16 cellular contexts compared by ENCODE assay signal in genomic region chr5:35877655-35878054, GRCh38. TPM values are rescaled to one million over a fixed set of nuclear protein-coding genes. Genes with fewer than 3 reads are reported as not detected.
DNase-seq lines count a peak whose midpoint lies in the region; ATAC-seq and TF ChIP-seq lines count a peak whose summit lies in the region.
"Had no signal": no experiment of that assay in that cellular context is flagged by ENCODE, and none has a peak within 500 bp of the region (broad histone marks: within the 10 kb centered on the region; RNA-seq: fewer than 3 reads in every experiment).

No MANE protein-coding gene starts in this region.

- DNase-seq in activated CD4-positive, alpha-beta T cell treated with anti-CD3 and anti-CD28 coated beads for 36 hours, result no peak
- no peak for DNase-seq in activated CD4-positive, alpha-beta T cell treated with anti-CD3 and anti-CD28 coated beads for 4 hours
- DNase-seq in IMR-90, result no peak
- peak; percentile 23 for DNase-seq in myocyte (ENCODE audit: low read depth)
- DNase-seq in caudate nucleus (lab: John Stamatoyannopoulos, UW), result no peak
- DNase-seq in NCI-H1436 (lab: John Stamatoyannopoulos, UW), result no peak
- DNase-seq: amniotic stem cell; Karpas-422; Peyer's patch; stimulated activated naive CD4-positive, alpha-beta T cell had no signal

- H3K9ac ChIP-seq in IMR-90 (ENCODE audit: low read depth, low read length), result no peak overlapping the region

- H3K23ac ChIP-seq in IMR-90 (ENCODE audit: low read depth, low read length), result no peak overlapping the region

- no peaks in the 10 kb centered on the region for H4K20me1 ChIP-seq in IMR-90 (ENCODE audit: insufficient read depth, low read length)

- peak overlapping the region; percentile 88 for H3K27ac Mint-ChIP-seq in activated CD4-positive, alpha-beta T cell treated with anti-CD3 and anti-CD28 coated beads for 36 hours
- peak overlapping the region; percentile 71 for H3K27ac Mint-ChIP-seq in activated T-helper 17 cell treated with anti-CD3 and anti-CD28 coated beads, Interleukin-2, amount 50 U/mL, for 72 hours
- H3K27ac Mint-ChIP-seq: memory B cell had no signal

- no peak overlapping the region for H3K18ac ChIP-seq in IMR-90 (ENCODE audit: low read depth, low read length)

- H3K9me1 ChIP-seq in IMR-90 (ENCODE audit: insufficient read depth, low read length), result peaks cover 3% of the 10 kb centered on the region; the same call in 1 of the 2 replicates

- H3K4ac ChIP-seq in IMR-90 (ENCODE audit: low read depth, low read length), result no peak overlapping the region

- TF ChIP-seq RAD21 in IMR-90 (IDR thresholded peaks at IDR 0.05; ENCODE audit: low read length), result no peak

- no peak overlapping the region for H3K4me2 ChIP-seq in IMR-90 (ENCODE audit: low read depth, low read length)
- H3K4me2 ChIP-seq: hepatocyte had no signal

- POLR2A ChIA-PET in activated CD4-positive, alpha-beta T cell treated with anti-CD3 and anti-CD28 coated beads for 36 hours (lab: Charles Lee), result interaction anchor here (1.0 kb wide), 1 partner anchor 25 kb away, joined by 5 read pairs; no protein-coding TSS in a partner anchor
- POLR2A ChIA-PET in IMR-90 (lab: Charles Lee; ENCODE audit: unreplicated experiment), result no interaction called here

- H4K8ac ChIP-seq in IMR-90 (ENCODE audit: low read depth in 2 of 2, low read length in 2 of 2), result no peak overlapping the region

- no peak overlapping the region for H2AK5ac ChIP-seq in IMR-90 (ENCODE audit: low read depth, low read length)

- H3K4me1 Mint-ChIP-seq in activated CD4-positive, alpha-beta T cell treated with anti-CD3 and anti-CD28 coated beads for 36 hours, result peaks cover 81% of the 10 kb centered on the region
- peaks cover 38% of the 10 kb centered on the region for H3K4me1 Mint-ChIP-seq in activated T-helper 17 cell treated with anti-CD3 and anti-CD28 coated beads, Interleukin-2, amount 50 U/mL, for 72 hours
- H3K4me1 Mint-ChIP-seq: memory B cell, neural crest cell had no signal

- CTCF ChIA-PET in activated CD4-positive, alpha-beta T cell treated with anti-CD3 and anti-CD28 coated beads for 36 hours (lab: Charles Lee), result interaction anchor here (0.8 kb wide), 1 partner anchor 98 kb away, joined by 3 read pairs; no protein-coding TSS in a partner anchor
- CTCF ChIA-PET in IMR-90 (lab: Yijun Ruan, JAX), result no interaction called here

- no peak overlapping the region for H2BK20ac ChIP-seq in IMR-90 (ENCODE audit: low read depth, low read length)

- no peak overlapping the region for H2BK15ac ChIP-seq in IMR-90 (ENCODE audit: low read depth, low read length)

- H3K4me3 ChIP-seq in IMR-90 (ENCODE audit: insufficient read depth, low read depth, low read length), result no peak overlapping the region
- H3K4me3 ChIP-seq: hepatocyte, Peyer's patch had no signal

- peaks cover 3 to 6% of the 10 kb centered on the region in 2 experiments; a peak in 1 of 4 replicates for H3K79me1 ChIP-seq in IMR-90 (ENCODE audit: low read depth in 1 of 2, low read length in 2 of 2)

- ATAC-seq in activated CD4-positive, alpha-beta T cell treated with anti-CD3 and anti-CD28 coated beads for 36 hours, result peak; percentile 11
- ATAC-seq in IMR-90 (ENCODE audit: low read depth) (no peak), HG02763 (IDR thresholded peaks at IDR 0.05; ENCODE audit: unreplicated experiment) (no peak)
- ATAC-seq in activated T-helper 17 cell treated with anti-CD3 and anti-CD28 coated beads, Interleukin-2, amount 50 U/mL, for 72 hours (replicated peaks), result peak; percentile 63
- ATAC-seq: HCT116 had no signal

- H4K5ac ChIP-seq in IMR-90 (ENCODE audit: low read depth, low read length), result peak overlapping the region; percentile 35; the same call in 1 of the 2 replicates

- H2AFZ ChIP-seq in IMR-90 (replicated peaks; ENCODE audit: low read length, poor library complexity), result no peak overlapping the region
- H2AFZ ChIP-seq: hepatocyte had no signal

- in situ Hi-C loops in IMR-90 (cut with MboI; ENCODE audit: low sequenced_read_pairs), result no loop called here

- no peak overlapping the region for H3K56ac ChIP-seq in IMR-90 (ENCODE audit: extremely low read depth, insufficient read depth, low read length)

- no peak for TF ChIP-seq POLR2A in IMR-90 (IDR thresholded peaks at IDR 0.05; ENCODE audit: low read depth, low read length)

- no peak overlapping the region for H2BK5ac ChIP-seq in IMR-90 (ENCODE audit: low read depth, low read length, poor library complexity, severe bottlenecking)

- H3K27me3 Mint-ChIP-seq in activated CD4-positive, alpha-beta T cell treated with anti-CD3 and anti-CD28 coated beads for 36 hours, result no peaks in the 10 kb centered on the region
- no peaks in the 10 kb centered on the region for H3K27me3 Mint-ChIP-seq in activated T-helper 17 cell treated with anti-CD3 and anti-CD28 coated beads, Interleukin-2, amount 50 U/mL, for 72 hours

- H3K27me3 ChIP-seq in IMR-90 (ENCODE audit: control insufficient read depth, insufficient read depth, low read length), result no peaks in the 10 kb centered on the region
- H3K27me3 ChIP-seq: hepatocyte, Peyer's patch had no signal

- peaks cover 3% of the 10 kb centered on the region for H3K9me3 Mint-ChIP-seq in activated CD4-positive, alpha-beta T cell treated with anti-CD3 and anti-CD28 coated beads for 36 hours (ENCODE audit: low read depth)
- H3K9me3 Mint-ChIP-seq in activated T-helper 17 cell treated with anti-CD3 and anti-CD28 coated beads, Interleukin-2, amount 50 U/mL, for 72 hours, result peaks cover 19% of the 10 kb centered on the region

- dilution Hi-C loops in IMR-90 (cut with HindIII; ENCODE audit: low sequenced_read_pairs, unreplicated experiment), result no loop called here

- H3K36me3 ChIP-seq in IMR-90 (ENCODE audit: control insufficient read depth, insufficient read depth, low read length), result peaks cover 15% of the 10 kb centered on the region
- H3K36me3 ChIP-seq: Peyer's patch had no signal

- no peak overlapping the region for H3K14ac ChIP-seq in IMR-90 (replicated peaks; ENCODE audit: low read depth, low read length)

- H3K4me1 ChIP-seq in IMR-90 (ENCODE audit: control insufficient read depth, insufficient read depth, low read length), result no peaks in the 10 kb centered on the region; the same call in 1 of the 2 replicates
- H3K4me1 ChIP-seq: Peyer's patch had no signal

- H2BK120ac ChIP-seq in IMR-90 (ENCODE audit: low read depth, low read length), result no peak overlapping the region

- intact Hi-C loops in activated CD4-positive, alpha-beta T cell treated with anti-CD3 and anti-CD28 coated beads for 36 hours (cut with DNase I, micrococcal nuclease), result no loop called here
- intact Hi-C loops in IMR-90 (cut with micrococcal nuclease), result no loop called here

- no peaks in the 10 kb centered on the region for H3K9me3 ChIP-seq in IMR-90 (ENCODE audit: control insufficient read depth, insufficient read depth, low read length)
- H3K9me3 ChIP-seq: Peyer's patch had no signal

- BruUV-seq in IMR-90 (replicated peaks; lab: Mats Ljungman, UMichigan), result no TSS peak

- peaks cover 80% of the 10 kb centered on the region for H3K36me3 Mint-ChIP-seq in activated CD4-positive, alpha-beta T cell treated with anti-CD3 and anti-CD28 coated beads for 36 hours (ENCODE audit: low read depth)
- H3K36me3 Mint-ChIP-seq in activated T-helper 17 cell treated with anti-CD3 and anti-CD28 coated beads, Interleukin-2, amount 50 U/mL, for 72 hours (ENCODE audit: low read depth), result peaks cover 71% of the 10 kb centered on the region
- H3K36me3 Mint-ChIP-seq: memory B cell had no signal

- TF ChIP-seq CTCF in IMR-90 (conservative IDR thresholded peaks at IDR 0.05; ENCODE audit: low read depth, low read length), result no peak

- H2AK9ac ChIP-seq in IMR-90 (replicated peaks; ENCODE audit: low read depth, low read length, poor library complexity), result no peak overlapping the region

- H3K27ac ChIP-seq in IMR-90 (ENCODE audit: insufficient read depth, low read length) (no peak overlapping the region), caudate nucleus (ENCODE audit: low read depth, low read length) (no peak overlapping the region)
- H3K27ac ChIP-seq: hepatocyte, Peyer's patch had no signal

- no peak overlapping the region for H3K4me3 Mint-ChIP-seq in activated CD4-positive, alpha-beta T cell treated with anti-CD3 and anti-CD28 coated beads for 36 hours
- H3K4me3 Mint-ChIP-seq in activated T-helper 17 cell treated with anti-CD3 and anti-CD28 coated beads, Interleukin-2, amount 50 U/mL, for 72 hours, result peak overlapping the region; percentile 45
- H3K4me3 Mint-ChIP-seq: memory B cell, neural crest cell had no signal

- no peak overlapping the region for H4K91ac ChIP-seq in IMR-90 (ENCODE audit: insufficient read depth, low read depth, low read length)

- WGBS in IMR-90 (ENCODE audit: extremely low coverage in 2 of 2, insufficient read length in 1 of 2), 2 experiments, result no CpG with 5 or more reads among the region's 2 CpGs

TF ChIP-seq in IMR-90, 13 proteins besides CTCF, POLR2A, EP300 and RAD21 (continues in another document):
- TF ChIP-seq BHLHE40 (IDR thresholded peaks at IDR 0.05; ENCODE audit: low read depth, low read length) (no peak), MXI1 (IDR thresholded peaks at IDR 0.05; ENCODE audit: borderline replicate concordance, low read depth, low read length) (no peak), CHD1 (IDR thresholded peaks at IDR 0.05; ENCODE audit: low read depth, low read length) (no peak), SMC3 (IDR thresholded peaks at IDR 0.05; ENCODE audit: low read depth, low read length) (no peak), NFE2L2 (IDR thresholded peaks at IDR 0.05; ENCODE audit: low read depth, low read length) (no peak), MAZ (IDR thresholded peaks at IDR 0.05; ENCODE audit: borderline replicate concordance, low read depth, low read length) (no peak), USF2 (IDR thresholded peaks at IDR 0.05; ENCODE audit: low read depth, low read length) (no peak), RFX5 (IDR thresholded peaks at IDR 0.05; ENCODE audit: low read depth, low read length) (no peak), CEBPB (IDR thresholded peaks at IDR 0.05; ENCODE audit: low read depth, low read length) (no peak), FOS (IDR thresholded peaks at IDR 0.05; ENCODE audit: low read depth, low read length) (no peak)

RNA-seq across cellular contexts. Expression of gene IL7R, which starts 21.0 kb away (rescaled TPM):
- 100 to 1,000 TPM; 236 to 246 TPM for total RNA-seq in activated CD4-positive, alpha-beta T cell treated with anti-CD3 and anti-CD28 coated beads for 36 hours
- total RNA-seq in IMR-90 (2012; rRNA removed) (56.9 and 71.7 TPM in 2 replicates), myocyte (0.29 and 2.9 TPM in 2 replicates)
- polyA plus RNA-seq in IMR-90 (2012; rRNA removed), result 39.0 and 40.7 TPM in 2 replicates
- polyA plus RNA-seq in IMR-90 (2012; cell fraction: cytosol; rRNA removed), result 12.9 and 32.4 TPM in 2 replicates
- polyA plus RNA-seq in IMR-90 (2012; cell fraction: nucleus; rRNA removed; ENCODE audit: low replicate concordance), result 7.9 and 30.3 TPM in 2 replicates
- 100 to 1,000 TPM; 162 to 203 TPM for total RNA-seq in activated T-helper 17 cell treated with anti-CD3 and anti-CD28 coated beads, Interleukin-2, amount 50 U/mL, for 72 hours
- 0.47 TPM for polyA plus RNA-seq in myocyte (2012)
- total RNA-seq: neural crest cell had no signal

Comparison
In these comparisons a context has a peak if more than half of its experiments do, and no peak if none do; other contexts are left out.
1. ATAC-seq: peak in activated CD4-positive, alpha-beta T cell treated with anti-CD3 and anti-CD28 coated beads for 36 hours (single experiment) and activated T-helper 17 cell treated with anti-CD3 and anti-CD28 coated beads, Interleukin-2, amount 50 U/mL, for 72 hours (single experiment); none in IMR-90 (single experiment) and HG02763 (single experiment).
2. RNA of gene IL7R, which starts 21.0 kb away (total RNA-seq): 236 to 246 TPM in activated CD4-positive, alpha-beta T cell treated with anti-CD3 and anti-CD28 coated beads for 36 hours, 162 to 203 TPM in activated T-helper 17 cell treated with anti-CD3 and anti-CD28 coated beads, Interleukin-2, amount 50 U/mL, for 72 hours and 56.9 to 71.7 TPM in IMR-90; 0.29 to 2.9 TPM in myocyte; every median in the first group is over 10 times any median in the second.